ENCODE assay signal across 10 cellular contexts in the genomic region with DNA sequence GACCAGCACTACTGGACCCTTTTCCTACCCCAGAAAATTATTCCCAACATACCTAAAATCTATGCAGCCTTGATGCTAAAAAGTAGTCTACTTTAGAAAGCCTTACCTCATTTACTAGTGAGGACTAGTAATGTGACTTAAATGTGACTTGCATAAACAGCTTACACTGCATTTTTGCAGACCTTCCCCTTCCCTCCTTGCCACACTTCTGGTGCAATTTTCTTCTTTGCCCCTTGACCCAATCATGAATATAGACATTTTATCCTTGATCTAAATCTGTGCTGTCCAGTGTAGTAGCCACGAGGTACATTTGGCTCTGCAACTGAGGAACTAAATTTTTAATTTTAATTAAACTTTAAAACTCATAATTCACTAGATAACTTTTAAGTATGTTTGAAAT. TPM values are rescaled to one million over a fixed set of nuclear protein-coding genes. Genes with fewer than 3 reads are reported as not detected.
DNase-seq lines count a peak whose midpoint lies in the region; ATAC-seq and TF ChIP-seq lines count a peak whose summit lies in the region.
"Had no signal": no experiment of that assay in that cellular context is flagged by ENCODE, and none has a peak within 500 bp of the region (broad histone marks: within the 10 kb centered on the region; RNA-seq: fewer than 3 reads in every experiment).

No MANE protein-coding gene starts in this region.

- H3K4me1 ChIP-seq in Panc1 (ENCODE audit: control insufficient read depth, insufficient read depth, low read length) (peaks cover 24% of the 10 kb centered on the region), endocrine pancreas (ENCODE audit: control insufficient read depth, insufficient read depth, low read length) (peaks cover 5% of the 10 kb centered on the region), Peyer's patch (peaks cover 0 to 19% (median 0%) of the 10 kb centered on the region in 4 donors)

- DNase-seq in stimulated activated naive CD8-positive, alpha-beta T cell treated with anti-CD3 and anti-CD28 coated beads, Interleukin-15, Interleukin-2, amounts not matched to agents 100 U/mL and 50 U/mL, for 24 hours = no peak
- DNase-seq in Panc1 (ENCODE audit: low read depth, low spot score) (no peak), AG20443 (ENCODE audit: low spot score) (no peak), Peyer's patch (no peak)
- DNase-seq: NCI-H1048, NCI-H2107 had no signal

- peaks cover 57% of the 10 kb centered on the region for H3K4me1 Mint-ChIP-seq in stimulated activated naive CD8-positive, alpha-beta T cell treated with anti-CD3 and anti-CD28 coated beads, Interleukin-15, Interleukin-2, amounts not matched to agents 100 ng/mL and 50 ng/mL, for 24 hours (ENCODE audit: low read depth)

- peak overlapping the region; percentile 27 for H3K4me3 Mint-ChIP-seq in stimulated activated naive CD8-positive, alpha-beta T cell treated with anti-CD3 and anti-CD28 coated beads, Interleukin-15, Interleukin-2, amounts not matched to agents 100 ng/mL and 50 ng/mL, for 24 hours

- no peak for ATAC-seq in stimulated activated naive CD8-positive, alpha-beta T cell treated with anti-CD3 and anti-CD28 coated beads, Interleukin-15, Interleukin-2, amounts not matched to agents 100 U/mL and 50 U/mL, for 24 hours
- ATAC-seq in Panc1 (no peak), GM21367 (IDR thresholded peaks at IDR 0.05; ENCODE audit: unreplicated experiment) (no peak)
- ATAC-seq: activated naive CD4-positive, alpha-beta T cell treated with anti-CD3 and anti-CD28 coated beads, Interleukin-2, amount 50 U/mL, for 72 hours had no signal

- TF ChIP-seq CTCF in Panc1 (IDR thresholded peaks at IDR 0.05) (no peak), Peyer's patch (IDR thresholded peaks at IDR 0.05) (no peak)

- intact Hi-C loops in Panc1 (cut with micrococcal nuclease; ENCODE audit: unreplicated experiment) = loop anchor here (5.0 kb wide), 1 partner anchor 218 kb away; no protein-coding TSS in a partner anchor

- CTCF ChIA-PET in Panc1 (lab: Charles Lee) = no interaction called here

- H3K9ac ChIP-seq in endocrine pancreas (ENCODE audit: control insufficient read depth, insufficient read depth, low read length) = no peak overlapping the region

- H3K9me3 ChIP-seq in Panc1 (ENCODE audit: control insufficient read depth, insufficient read depth, low read depth, low read length) (no peaks in the 10 kb centered on the region), endocrine pancreas (ENCODE audit: control insufficient read depth, low read length) (no peaks in the 10 kb centered on the region), Peyer's patch (no peaks in the 10 kb centered on the region)

- in situ Hi-C loops in Panc1 (cut with HindIII; ENCODE audit: low pct_unique_long_range_greater_than_20kb, low sequenced_read_pairs) = no loop called here

- no TSS peak for BruUV-seq in Panc1 (replicated peaks; lab: Mats Ljungman, UMichigan)

- H3K27me3 ChIP-seq in Panc1 (ENCODE audit: control insufficient read depth, insufficient read depth, low read length) (no peaks in the 10 kb centered on the region), endocrine pancreas (ENCODE audit: control insufficient read depth, insufficient read depth, low read length) (no peaks in the 10 kb centered on the region), Peyer's patch (no peaks in the 10 kb centered on the region)

- H3K4me3 ChIP-seq in Panc1 (ENCODE audit: low read depth in 2 of 2, low read length in 2 of 2) (no peak overlapping the region), endocrine pancreas (ENCODE audit: control insufficient read depth, insufficient read depth, low read length) (peak overlapping the region; percentile 97), Peyer's patch (no peak overlapping the region)

- peaks cover 4% of the 10 kb centered on the region for H3K36me3 ChIP-seq in Panc1 (ENCODE audit: control insufficient read depth, insufficient read depth, low read length)
- no peaks in the 10 kb centered on the region for H3K36me3 ChIP-seq in endocrine pancreas (ENCODE audit: control insufficient read depth, insufficient read depth, low read length)
- peaks cover 0 to 5% (median 0%) of the 10 kb centered on the region in 3 donors for H3K36me3 ChIP-seq in Peyer's patch

- no peaks in the 10 kb centered on the region for H3K27me3 Mint-ChIP-seq in stimulated activated naive CD8-positive, alpha-beta T cell treated with anti-CD3 and anti-CD28 coated beads, Interleukin-15, Interleukin-2, amounts not matched to agents 100 ng/mL and 50 ng/mL, for 24 hours

- no peak overlapping the region for H3K27ac Mint-ChIP-seq in stimulated activated naive CD8-positive, alpha-beta T cell treated with anti-CD3 and anti-CD28 coated beads, Interleukin-15, Interleukin-2, amounts not matched to agents 100 ng/mL and 50 ng/mL, for 24 hours

- H3K36me3 Mint-ChIP-seq in stimulated activated naive CD8-positive, alpha-beta T cell treated with anti-CD3 and anti-CD28 coated beads, Interleukin-15, Interleukin-2, amounts not matched to agents 100 ng/mL and 50 ng/mL, for 24 hours (ENCODE audit: low read depth) = peaks cover 36% of the 10 kb centered on the region

- TF ChIP-seq POLR2A in Peyer's patch (IDR thresholded peaks at IDR 0.05) = no peak

- H3K9me3 Mint-ChIP-seq in stimulated activated naive CD8-positive, alpha-beta T cell treated with anti-CD3 and anti-CD28 coated beads, Interleukin-15, Interleukin-2, amounts not matched to agents 100 ng/mL and 50 ng/mL, for 24 hours = no peaks in the 10 kb centered on the region
- H3K9me3 Mint-ChIP-seq: activated naive CD4-positive, alpha-beta T cell treated with anti-CD3 and anti-CD28 coated beads, Interleukin-2, amount 50 U/mL, for 72 hours had no signal

- POLR2A ChIA-PET in Panc1 (lab: Charles Lee) = no interaction called here

- H3K27ac ChIP-seq in Panc1 (ENCODE audit: low read length) = peak overlapping the region; percentile 54; the same call in 1 of the 2 replicates
- no peak overlapping the region for H3K27ac ChIP-seq in Peyer's patch

RNA-seq across cellular contexts. Expression of gene ZKSCAN8, which starts 7.0 kb away (rescaled TPM):
- total RNA-seq in Panc1 (2021; ENCODE audit: unreplicated experiment) = 18.4 TPM
- polyA plus RNA-seq in Panc1 (2012; ENCODE audit: insufficient read length) = 7.4 TPM
- 10 to 100 TPM in 3 of 4 donors, 1 to 10 TPM in 1; 5.6 to 26.4 (median 15.5) TPM for total RNA-seq in Peyer's patch

RNA-seq across cellular contexts. Expression of gene ZSCAN16, which starts 10.3 kb away (rescaled TPM):
- total RNA-seq in Panc1 (2021; ENCODE audit: unreplicated experiment) (5.3 TPM), Peyer's patch (10 to 100 TPM in 2 of 4 donors, 1 to 10 TPM in 2; 7.0 to 22.3 (median 12.6) TPM)
- polyA plus RNA-seq in Panc1 (2012; ENCODE audit: insufficient read length) = 3.1 TPM

RNA-seq across cellular contexts. Expression of gene ZNF165, which starts 54.3 kb away (rescaled TPM):
- total RNA-seq in Panc1 (2021; ENCODE audit: unreplicated experiment) (4.2 TPM), Peyer's patch (1 to 10 TPM; 4.2 to 8.3 (median 5.6) TPM)
- polyA plus RNA-seq in Panc1 (2012; ENCODE audit: insufficient read length) = 1.2 TPM
